11 cellular contexts compared by ENCODE assay signal in the genomic region with DNA sequence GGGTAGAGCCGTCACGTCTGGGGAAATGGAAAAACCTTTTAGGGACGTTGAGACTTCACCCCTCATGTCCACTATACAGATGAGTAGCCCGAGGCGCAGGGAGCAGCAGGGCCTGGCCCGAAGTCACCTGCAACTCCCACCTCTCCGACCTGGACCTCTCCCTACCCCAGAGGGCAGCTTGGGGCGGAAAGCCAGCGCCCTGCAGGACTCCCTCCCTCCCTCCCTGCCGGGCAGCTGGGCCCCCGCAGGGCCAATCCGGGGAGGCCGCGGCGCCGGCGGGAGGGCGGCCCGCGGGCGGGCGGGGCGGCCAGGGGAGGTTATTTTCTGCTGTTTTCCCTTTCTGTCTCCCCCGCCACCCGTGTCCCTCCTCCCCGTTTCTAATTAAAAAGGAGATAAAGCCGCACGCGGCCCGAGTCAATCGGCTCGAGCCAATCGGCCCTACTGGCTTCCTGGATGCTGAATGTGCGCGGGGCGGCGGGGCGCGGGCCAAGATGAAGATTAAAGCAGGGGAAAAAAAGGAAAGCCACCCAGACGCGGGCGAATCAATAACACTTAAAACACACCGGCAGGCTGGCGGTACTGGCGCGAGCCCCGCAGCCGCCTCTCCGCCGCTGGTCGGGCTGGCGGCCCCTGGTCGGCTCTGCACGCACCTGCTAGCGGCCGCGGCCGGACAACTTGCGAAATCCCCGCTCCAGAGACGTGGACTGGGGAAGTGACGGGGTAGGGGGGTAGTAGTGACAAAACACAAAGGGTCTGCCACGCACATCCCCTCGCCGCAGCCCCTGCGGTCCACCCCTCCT. TPM values are rescaled to one million over a fixed set of nuclear protein-coding genes. Genes with fewer than 3 reads are reported as not detected.
DNase-seq lines count a peak whose midpoint lies in the region; ATAC-seq and TF ChIP-seq lines count a peak whose summit lies in the region.
"Had no signal": no experiment of that assay in that cellular context is flagged by ENCODE, and none has a peak within 500 bp of the region (broad histone marks: within the 10 kb centered on the region; RNA-seq: fewer than 3 reads in every experiment).

No MANE protein-coding gene starts in this region.

- H3K4me1 ChIP-seq in adipocyte (ENCODE audit: control insufficient read depth, insufficient read depth, low read length) (no peaks in the 10 kb centered on the region), thoracic aorta (ENCODE audit: control insufficient read depth in 1 of 2, low read depth in 2 of 2) (peaks cover 4 to 29% of the 10 kb centered on the region in 2 donors)

- DNase-seq in activated T-cell treated with anti-CD3 and anti-CD28 coated beads, Interleukin-2, amount 50 U/mL, for 1 hour, result peak; percentile 39
- no peak for DNase-seq in activated T-cell treated with anti-CD3 and anti-CD28 coated beads for 4 hours
- DNase-seq in adipocyte (ENCODE audit: low read depth), result peak; percentile 20
- peak; percentile 29 for DNase-seq in left lobe of liver (ENCODE audit: low spot score)
- no peak for DNase-seq in thoracic aorta (ENCODE audit: low spot score)
- DNase-seq in NCI-H1436 treated with DMSO at 0.1 percent for 48 hours (lab: John Stamatoyannopoulos, UW), result no peak
- DNase-seq in NCI-H1694 treated with DMSO at 0.1 percent for 48 hours (lab: John Stamatoyannopoulos, UW), result no peak
- DNase-seq: Karpas-422 had no signal

- no peak overlapping the region for H3K4me3 ChIP-seq in adipocyte (ENCODE audit: low read length)
- H3K4me3 ChIP-seq in thoracic aorta, result peak overlapping the region; percentile 63
- H3K4me3 ChIP-seq: body of pancreas had no signal

- H3K9me3 ChIP-seq in adipocyte (ENCODE audit: control insufficient read depth, low read length) (peaks cover 11% of the 10 kb centered on the region), thoracic aorta (no peaks in the 10 kb centered on the region)
- H3K9me3 ChIP-seq: body of pancreas had no signal

- H3K36me3 ChIP-seq in adipocyte (ENCODE audit: control insufficient read depth, insufficient read depth, low read length, severe bottlenecking), result no peaks in the 10 kb centered on the region
- no peaks in the 10 kb centered on the region for H3K36me3 ChIP-seq in thoracic aorta

- no peak overlapping the region for H3K27ac ChIP-seq in thoracic aorta
- H3K27ac ChIP-seq: body of pancreas had no signal

- ATAC-seq in left lobe of liver (peak; percentile 32), thoracic aorta (ENCODE audit: insufficient number of reproducible peaks, low FRiP score, low read depth) (no peak), GM19351 (IDR thresholded peaks at IDR 0.05; ENCODE audit: unreplicated experiment) (no peak)

- no peak overlapping the region for H3K9ac ChIP-seq in adipocyte (ENCODE audit: low read length)

- no peak for TF ChIP-seq CTCF in thoracic aorta (IDR thresholded peaks at IDR 0.05)

- H3K27me3 ChIP-seq in adipocyte (replicated peaks; ENCODE audit: control insufficient read depth, insufficient read depth, low read length), result peaks cover 42% of the 10 kb centered on the region
- H3K27me3 ChIP-seq in thoracic aorta (replicated peaks; ENCODE audit: insufficient read depth), result no peaks in the 10 kb centered on the region

RNA-seq across cellular contexts. Expression of a gene that starts 1.8 kb away (rescaled TPM):
- total RNA-seq in left lobe of liver (not detected), thoracic aorta (not detected)
- total RNA-seq: liver had no signal

Comparison
In these comparisons a context has a peak if more than half of its experiments do, and no peak if none do; other contexts are left out.
1. DNase-seq: peak in activated T-cell treated with anti-CD3 and anti-CD28 coated beads, Interleukin-2, amount 50 U/mL, for 1 hour (single experiment), adipocyte (single experiment) and left lobe of liver (single experiment); none in activated T-cell treated with anti-CD3 and anti-CD28 coated beads for 4 hours (single experiment), thoracic aorta (single experiment), NCI-H1436 treated with DMSO at 0.1 percent for 48 hours (single experiment) and NCI-H1694 treated with DMSO at 0.1 percent for 48 hours (single experiment).